ENCODE assay signal across 9 cellular contexts in the genomic region with DNA sequence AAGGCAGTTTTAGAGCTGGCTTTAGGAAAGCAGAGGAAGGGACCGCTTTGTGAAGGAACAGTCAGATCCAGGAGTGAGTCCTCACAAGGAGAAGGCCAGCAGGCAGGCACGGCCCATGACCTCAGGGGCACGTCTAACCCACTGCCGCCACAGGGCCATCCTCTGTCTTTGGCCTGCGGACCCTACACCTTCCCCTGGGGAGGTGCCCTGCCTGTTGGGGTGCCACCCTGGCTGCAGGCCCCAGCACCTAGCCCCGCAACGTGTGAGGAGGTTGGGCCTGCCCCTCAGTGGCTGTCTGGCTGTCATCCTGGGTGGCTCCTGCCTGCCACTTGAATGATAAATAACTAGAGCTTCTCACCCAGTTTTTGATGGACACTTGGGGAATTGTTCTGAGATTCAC. TPM values are rescaled to one million over a fixed set of nuclear protein-coding genes. Genes with fewer than 3 reads are reported as not detected.
A peak's percentile ranks its signal among the peaks of the same experiment; 100 is the strongest.
DNase-seq lines count a peak whose midpoint lies in the region; ATAC-seq and TF ChIP-seq lines count a peak whose summit lies in the region.
"Had no signal": no experiment of that assay in that cellular context is flagged by ENCODE, and none has a peak within 500 bp of the region (broad histone marks: within the 10 kb centered on the region; RNA-seq: fewer than 3 reads in every experiment).

No MANE protein-coding gene starts in this region.

- H3K36me3 Mint-ChIP-seq in effector memory CD8-positive, alpha-beta T cell (ENCODE audit: insufficient read depth): peaks cover 14% of the 10 kb centered on the region

- peaks cover 0 to 2% of the 10 kb centered on the region in 2 donors for H3K4me1 Mint-ChIP-seq in effector memory CD8-positive, alpha-beta T cell (ENCODE audit: low read depth in 2 of 2)

- H3K27me3 ChIP-seq in BLaER1 (no peaks in the 10 kb centered on the region), RWPE2 (ENCODE audit: insufficient read depth, poor library complexity, severe bottlenecking) (no peaks in the 10 kb centered on the region), rectal smooth muscle tissue (ENCODE audit: control insufficient read depth, insufficient read depth, low read length) (no peaks in the 10 kb centered on the region)

- H3K27ac ChIP-seq in BLaER1 (peak overlapping the region; percentile 73), RWPE2 (ENCODE audit: poor library complexity, severe bottlenecking) (no peak overlapping the region), rectal smooth muscle tissue (ENCODE audit: low read depth, low read length) (peak overlapping the region; percentile 44)

- in situ Hi-C loops in G401 (cut with HindIII; ENCODE audit: low sequenced_read_pairs): no loop called here

- H3K4me1 ChIP-seq in BLaER1 (peaks cover 46% of the 10 kb centered on the region), RWPE2 (ENCODE audit: insufficient read depth, poor library complexity, severe bottlenecking) (peaks cover 15% of the 10 kb centered on the region), rectal smooth muscle tissue (ENCODE audit: control insufficient read depth, insufficient read depth, low read length) (peaks cover 29% of the 10 kb centered on the region)

- H3K4me3 Mint-ChIP-seq in effector memory CD8-positive, alpha-beta T cell: no peak overlapping the region

- no peaks in the 10 kb centered on the region for H3K9me3 Mint-ChIP-seq in effector memory CD8-positive, alpha-beta T cell

- H3K27me3 Mint-ChIP-seq in effector memory CD8-positive, alpha-beta T cell: no peaks in the 10 kb centered on the region

- H4K20me1 ChIP-seq in BLaER1: no peaks in the 10 kb centered on the region

- peak; percentile 34 for DNase-seq in RWPE2 (ENCODE audit: low spot score)
- DNase-seq in effector memory CD8-positive, alpha-beta T cell: no peak
- DNase-seq in foreskin melanocyte: no peak
- DNase-seq in G401 (ENCODE audit: low spot score): no peak
- DNase-seq: NCI-H1092 treated with DMSO at 0.1 percent for 48 hours had no signal

- H3K4me2 ChIP-seq in BLaER1: peak overlapping the region; percentile 82

- H3K4me3 ChIP-seq in BLaER1 (no peak overlapping the region), RWPE2 (ENCODE audit: severe bottlenecking) (no peak overlapping the region), rectal smooth muscle tissue (ENCODE audit: low read length) (no peak overlapping the region)

- no peak for TF ChIP-seq CTCF in RWPE2 (IDR thresholded peaks at IDR 0.05; ENCODE audit: poor library complexity, severe bottlenecking)

- H3K9ac ChIP-seq in BLaER1 (peak overlapping the region; percentile 56; the same call in 1 of the 2 replicates), rectal smooth muscle tissue (ENCODE audit: low read length) (no peak overlapping the region)

- peak overlapping the region in 1 of 2 donors; percentile 82 for H3K27ac Mint-ChIP-seq in effector memory CD8-positive, alpha-beta T cell

- H3K36me3 ChIP-seq in BLaER1 (peaks cover 48% of the 10 kb centered on the region), RWPE2 (ENCODE audit: low read depth) (no peaks in the 10 kb centered on the region), rectal smooth muscle tissue (ENCODE audit: control insufficient read depth, insufficient read depth, low read length) (peaks cover 5% of the 10 kb centered on the region)

- no peak for ATAC-seq in RWPE2 (ENCODE audit: low read depth)
- peak; percentile 45 for ATAC-seq in effector memory CD8-positive, alpha-beta T cell (replicated peaks)
- no peak for ATAC-seq in GM19351 (IDR thresholded peaks at IDR 0.05; ENCODE audit: unreplicated experiment)
- ATAC-seq in GM21381 (IDR thresholded peaks at IDR 0.05; ENCODE audit: unreplicated experiment): no peak

- H3K9me3 ChIP-seq in BLaER1 (no peaks in the 10 kb centered on the region), RWPE2 (ENCODE audit: severe bottlenecking) (no peaks in the 10 kb centered on the region)

RNA-seq across cellular contexts. Expression of a gene that starts 31.0 kb away (rescaled TPM):
- 30.2 and 44.4 TPM in 2 replicates for total RNA-seq in G401 (2014; rRNA removed; shearing (Covaris generic))
